Comparison of ENCODE assay signal across 27 cellular contexts in genomic region chr3:176948123-176948522, GRCh38.
"Had no signal": no experiment of that assay in that cellular context is flagged by ENCODE, and none has a peak within 500 bp of the region (broad histone marks: within the 10 kb centered on the region; RNA-seq: fewer than 3 reads in every experiment).

No MANE protein-coding gene starts in this region.

- H3K9me3 Mint-ChIP-seq: activated CD8-positive, alpha-beta T cell treated with anti-CD3 and anti-CD28 coated beads for 36 hours; activated naive CD4-positive, alpha-beta T cell treated with anti-CD3 and anti-CD28 coated beads for 36 hours; activated naive CD4-positive, alpha-beta T cell treated with anti-CD3 and anti-CD28 coated beads, Interleukin-2, amount 50 U/mL, for 72 hours; activated T-helper 1 cell treated with anti-CD3 and anti-CD28 coated beads, Interleukin-12 subunit alpha, Interleukin-12 subunit beta, Interleukin-2, Interleukin-4 antibody, amounts not matched to agents 30 ng/mL and 10 ng/mL and 1 ng/mL, durations not matched to agents 14 hours and 24 hours and 36 hours had no signal

- H3K4me3 ChIP-seq: adrenal gland, colonic mucosa, MG63, PC-9 had no signal

- H2AFZ ChIP-seq: PC-9 had no signal

- H3K4me1 ChIP-seq: adrenal gland, colonic mucosa had no signal

- H3K9me3 ChIP-seq: adrenal gland, colonic mucosa, MG63 had no signal

- H3K36me3 Mint-ChIP-seq: activated naive CD4-positive, alpha-beta T cell treated with anti-CD3 and anti-CD28 coated beads, Interleukin-2, amount 50 U/mL, for 72 hours; brain had no signal

- H3K4me2 ChIP-seq: PC-9 had no signal

- H3K4me1 Mint-ChIP-seq: activated CD4-positive, alpha-beta T cell treated with anti-CD3 and anti-CD28 coated beads, Interleukin-2, amount 10 ng/mL, durations not matched to agents 24 days and 14 days had no signal

- H3K4me3 Mint-ChIP-seq: activated CD4-positive, alpha-beta T cell treated with anti-CD3 and anti-CD28 coated beads, Interleukin-2, amount 10 ng/mL, durations not matched to agents 24 days and 14 days; activated CD8-positive, alpha-beta T cell treated with anti-CD3 and anti-CD28 coated beads for 36 hours; activated naive CD4-positive, alpha-beta T cell treated with anti-CD3 and anti-CD28 coated beads for 36 hours; activated T-helper 1 cell treated with anti-CD3 and anti-CD28 coated beads, Interleukin-12 subunit alpha, Interleukin-12 subunit beta, Interleukin-2, Interleukin-4 antibody, amounts not matched to agents 30 ng/mL and 10 ng/mL and 1 ng/mL, durations not matched to agents 14 hours and 24 hours and 36 hours; brain had no signal

- H3K27ac Mint-ChIP-seq: activated CD4-positive, alpha-beta T cell treated with anti-CD3 and anti-CD28 coated beads, Interleukin-2, amount 10 ng/mL, durations not matched to agents 24 days and 14 days; activated CD8-positive, alpha-beta T cell treated with anti-CD3 and anti-CD28 coated beads for 36 hours; activated naive CD4-positive, alpha-beta T cell treated with anti-CD3 and anti-CD28 coated beads for 36 hours; activated T-helper 1 cell treated with anti-CD3 and anti-CD28 coated beads, Interleukin-12 subunit alpha, Interleukin-12 subunit beta, Interleukin-2, Interleukin-4 antibody, amounts not matched to agents 30 ng/mL and 10 ng/mL and 1 ng/mL, durations not matched to agents 14 hours and 24 hours and 36 hours had no signal

- H3K27me3 ChIP-seq: adrenal gland, colonic mucosa, MG63 had no signal

- DNase-seq: activated CD4-positive, alpha-beta T cell treated with anti-CD3 and anti-CD28 coated beads, Interleukin-2, amount 10 ng/mL, durations not matched to agents 24 days and 14 days; activated CD4-positive, alpha-beta T cell treated with anti-CD3 and anti-CD28 coated beads, Interleukin-2, amount 50 U/mL, for 4 hours; activated CD8-positive, alpha-beta T cell treated with anti-CD3 and anti-CD28 coated beads for 36 hours; activated gamma-delta T cell treated with Interleukin-2 at 50 U/mL for 16 hours; activated naive CD4-positive, alpha-beta T cell treated with anti-CD3 and anti-CD28 coated beads for 36 hours; activated T-cell treated with anti-CD3 and anti-CD28 coated beads, Interleukin-2, amount 50 U/mL, for 1 hour; adrenal gland; central memory CD4-positive, alpha-beta T cell; colonic mucosa; MG63; NCI-H1092; NCI-H1436 treated with DMSO at 0.1 percent for 48 hours; NCI-H1694 treated with DMSO at 0.1 percent for 48 hours; NCI-H2029 treated with DMSO at 0.1 percent for 48 hours; NCI-H2107; NCI-H226; NCI-H446 treated with DMSO at 0.1 percent for 48 hours; NCI-H524 treated with DMSO at 0.1 percent for 48 hours; NCI-H748 treated with DMSO at 0.1 percent for 48 hours; NK-92 treated with Interleukin-12 subunit alpha and Interleukin-12 subunit beta, amount 100 ng/mL, for 24 hours; SIG-M5; T1000 had no signal

- H3K27me3 Mint-ChIP-seq: activated CD8-positive, alpha-beta T cell treated with anti-CD3 and anti-CD28 coated beads for 36 hours; brain had no signal

- ATAC-seq: activated CD8-positive, alpha-beta T cell treated with anti-CD3 and anti-CD28 coated beads for 36 hours; activated naive CD4-positive, alpha-beta T cell treated with anti-CD3 and anti-CD28 coated beads, Interleukin-2, amount 50 U/mL, for 72 hours; Right ventricle myocardium inferior had no signal

- H3K36me3 ChIP-seq: adrenal gland, colonic mucosa, MG63 had no signal
